ENCODE assay signal across 28 cellular contexts in genomic region chr12:64203036-64203435, GRCh38.
"Had no signal": no experiment of that assay in that cellular context is flagged by ENCODE, and none has a peak within 500 bp of the region (broad histone marks: within the 10 kb centered on the region; RNA-seq: fewer than 3 reads in every experiment).

No MANE protein-coding gene starts in this region.

- H3K36me3 ChIP-seq: breast epithelium had no signal

- H3K4me1 Mint-ChIP-seq: activated CD8-positive, alpha-beta memory T cell treated with anti-CD3 and anti-CD28 coated beads, Interleukin-2, amount 10 ng/mL, durations not matched to agents 7 days and 5 days; activated naive CD4-positive, alpha-beta T cell treated with anti-CD3 and anti-CD28 coated beads, Interleukin-2, amount 10 ng/mL, durations not matched to agents 7 days and 5 days; activated naive CD8-positive, alpha-beta T cell treated with anti-CD3 and anti-CD28 coated beads, Interleukin-2, amount 10 ng/mL, durations not matched to agents 7 days and 5 days; central memory CD8-positive, alpha-beta T cell; endodermal cell had no signal

- H3K27ac Mint-ChIP-seq: activated CD8-positive, alpha-beta memory T cell treated with anti-CD3 and anti-CD28 coated beads, Interleukin-2, amount 10 ng/mL, durations not matched to agents 7 days and 5 days; activated CD8-positive, alpha-beta T cell treated with anti-CD3 and anti-CD28 coated beads, Interleukin-2, amount 10 ng/mL, durations not matched to agents 7 days and 5 days; activated naive CD4-positive, alpha-beta T cell treated with anti-CD3 and anti-CD28 coated beads, Interleukin-2, amount 10 ng/mL, durations not matched to agents 7 days and 5 days; activated naive CD4-positive, alpha-beta T cell treated with anti-CD3 and anti-CD28 coated beads, Interleukin-2, amount 50 U/mL, for 72 hours; activated naive CD8-positive, alpha-beta T cell treated with anti-CD3 and anti-CD28 coated beads, Interleukin-2, amount 10 ng/mL, durations not matched to agents 7 days and 5 days; activated T-helper 1 cell treated with anti-CD3 and anti-CD28 coated beads, Interleukin-12 subunit alpha, Interleukin-12 subunit beta, Interleukin-2, Interleukin-4 antibody, amounts not matched to agents 30 ng/mL and 10 ng/mL and 1 ng/mL, durations not matched to agents 14 hours and 24 hours and 36 hours; brain; dendritic cell treated with granulocyte-macrophage colony-stimulating factor and Interleukin-4, amounts not matched to agents 40 ng/mL and 50 ng/mL, for 4 days; endodermal cell had no signal

- H3K4me1 ChIP-seq: ascending aorta, breast epithelium had no signal

- H3K27ac ChIP-seq: ascending aorta, breast epithelium, coronary artery, dorsolateral prefrontal cortex had no signal

- H3K4me3 ChIP-seq: ascending aorta, breast epithelium, coronary artery, dorsolateral prefrontal cortex had no signal

- H3K9me3 ChIP-seq: ascending aorta, breast epithelium had no signal

- ATAC-seq: activated CD8-positive, alpha-beta memory T cell treated with anti-CD3 and anti-CD28 coated beads, Interleukin-2, amount 10 ng/mL, durations not matched to agents 7 days and 5 days; activated CD8-positive, alpha-beta T cell treated with anti-CD3 and anti-CD28 coated beads, Interleukin-2, amount 10 ng/mL, durations not matched to agents 7 days and 5 days; esophagus mucosa had no signal

- H3K27me3 ChIP-seq: ascending aorta, breast epithelium, dorsolateral prefrontal cortex had no signal

- DNase-seq: activated CD4-positive, alpha-beta T cell treated with anti-CD3 and anti-CD28 coated beads for 4 hours; activated CD4-positive, alpha-beta T cell treated with anti-CD3 and anti-CD28 coated beads, Interleukin-2, amount 50 U/mL, for 1 hour; activated CD4-positive, alpha-beta T cell treated with anti-CD3 and anti-CD28 coated beads, Interleukin-2, amount 50 U/mL, for 48 hours; activated CD4-positive, CD25-positive, alpha-beta regulatory T cell; activated CD4-positive, CD25-positive, alpha-beta regulatory T cell treated with anti-CD3 and anti-CD28 coated beads, Interleukin-2, amount 50 U/mL, for 72 hours; activated CD8-positive, alpha-beta memory T cell treated with anti-CD3 and anti-CD28 coated beads, Interleukin-2, amount 10 ng/mL, durations not matched to agents 7 days and 5 days; activated CD8-positive, alpha-beta memory T cell treated with anti-CD3 and anti-CD28 coated beads, Interleukin-2, amount 50 U/mL, for 4 hours; activated CD8-positive, alpha-beta T cell treated with anti-CD3 and anti-CD28 coated beads, Interleukin-2, amount 10 ng/mL, durations not matched to agents 7 days and 5 days; activated gamma-delta T cell; activated naive CD4-positive, alpha-beta T cell; activated naive CD4-positive, alpha-beta T cell treated with anti-CD3 and anti-CD28 coated beads, Interleukin-2, amount 10 ng/mL, durations not matched to agents 7 days and 5 days; activated naive CD8-positive, alpha-beta T cell treated with anti-CD3 and anti-CD28 coated beads, Interleukin-2, amount 10 ng/mL, durations not matched to agents 7 days and 5 days; activated T-cell treated with anti-CD3 and anti-CD28 coated beads, Interleukin-2, amount 50 U/mL, for 1 hour; activated T-cell treated with anti-CD3 and anti-CD28 coated beads, Interleukin-2, amount 50 U/mL, for 48 hours; dorsolateral prefrontal cortex; effector memory CD4-positive, alpha-beta T cell; endodermal cell; foreskin fibroblast; head of caudate nucleus had no signal

- H3K4me3 Mint-ChIP-seq: activated CD8-positive, alpha-beta memory T cell treated with anti-CD3 and anti-CD28 coated beads, Interleukin-2, amount 10 ng/mL, durations not matched to agents 7 days and 5 days; activated CD8-positive, alpha-beta T cell treated with anti-CD3 and anti-CD28 coated beads, Interleukin-2, amount 10 ng/mL, durations not matched to agents 7 days and 5 days; activated naive CD4-positive, alpha-beta T cell treated with anti-CD3 and anti-CD28 coated beads, Interleukin-2, amount 10 ng/mL, durations not matched to agents 7 days and 5 days; activated naive CD8-positive, alpha-beta T cell treated with anti-CD3 and anti-CD28 coated beads, Interleukin-2, amount 10 ng/mL, durations not matched to agents 7 days and 5 days; activated T-helper 1 cell treated with anti-CD3 and anti-CD28 coated beads, Interleukin-12 subunit alpha, Interleukin-12 subunit beta, Interleukin-2, Interleukin-4 antibody, amounts not matched to agents 30 ng/mL and 10 ng/mL and 1 ng/mL, durations not matched to agents 14 hours and 24 hours and 36 hours; brain; central memory CD8-positive, alpha-beta T cell; dendritic cell treated with granulocyte-macrophage colony-stimulating factor and Interleukin-4, amounts not matched to agents 40 ng/mL and 50 ng/mL, for 4 days; endodermal cell had no signal

- H3K27me3 Mint-ChIP-seq: activated CD8-positive, alpha-beta memory T cell treated with anti-CD3 and anti-CD28 coated beads, Interleukin-2, amount 10 ng/mL, durations not matched to agents 7 days and 5 days; activated naive CD4-positive, alpha-beta T cell treated with anti-CD3 and anti-CD28 coated beads, Interleukin-2, amount 10 ng/mL, durations not matched to agents 7 days and 5 days; activated naive CD8-positive, alpha-beta T cell treated with anti-CD3 and anti-CD28 coated beads, Interleukin-2, amount 10 ng/mL, durations not matched to agents 7 days and 5 days; brain; central memory CD8-positive, alpha-beta T cell; dendritic cell treated with granulocyte-macrophage colony-stimulating factor and Interleukin-4, amounts not matched to agents 40 ng/mL and 50 ng/mL, for 4 days had no signal

- H3K9me3 Mint-ChIP-seq: activated naive CD4-positive, alpha-beta T cell treated with anti-CD3 and anti-CD28 coated beads, Interleukin-2, amount 10 ng/mL, durations not matched to agents 7 days and 5 days; activated naive CD4-positive, alpha-beta T cell treated with anti-CD3 and anti-CD28 coated beads, Interleukin-2, amount 50 U/mL, for 72 hours; activated naive CD8-positive, alpha-beta T cell treated with anti-CD3 and anti-CD28 coated beads, Interleukin-2, amount 10 ng/mL, durations not matched to agents 7 days and 5 days; activated T-helper 1 cell treated with anti-CD3 and anti-CD28 coated beads, Interleukin-12 subunit alpha, Interleukin-12 subunit beta, Interleukin-2, Interleukin-4 antibody, amounts not matched to agents 30 ng/mL and 10 ng/mL and 1 ng/mL, durations not matched to agents 14 hours and 24 hours and 36 hours; central memory CD8-positive, alpha-beta T cell had no signal
